ENCODE assay signal across 16 cellular contexts in genomic region chr16:84862804-84863484, GRCh38. TPM values are rescaled to one million over a fixed set of nuclear protein-coding genes. Genes with fewer than 3 reads are reported as not detected.
DNase-seq lines count a peak whose midpoint lies in the region; ATAC-seq, FAIRE-seq and TF ChIP-seq lines count a peak whose summit lies in the region.
"Had no signal": no experiment of that assay in that cellular context is flagged by ENCODE, and none has a peak within 500 bp of the region (broad histone marks: within the 10 kb centered on the region; RNA-seq: fewer than 3 reads in every experiment).

No MANE protein-coding gene starts in this region.

- H3T11ph ChIP-seq in H9 (ENCODE audit: low read length), result no peak overlapping the region

- no peaks in the 10 kb centered on the region for H3K79me1 ChIP-seq in H9 (ENCODE audit: insufficient read depth, low read depth, low read length, poor library complexity, severe bottlenecking)

- H3K27ac Mint-ChIP-seq in H9, result no peak overlapping the region
- H3K27ac Mint-ChIP-seq in activated naive CD8-positive, alpha-beta T cell treated with anti-CD3 and anti-CD28 coated beads, Interleukin-2, amount 50 U/mL, for 24 hours, result no peak overlapping the region
- H3K27ac Mint-ChIP-seq: CD4-positive, CD25-positive, alpha-beta regulatory T cell; GM23338; HFFc6; IgD-negative memory B cell had no signal

- H3K4ac ChIP-seq in H9 (ENCODE audit: low read depth, low read length), result no peak overlapping the region

- peak overlapping the region in 7 of 11 experiments; percentile 36 to 79 (median 62); a peak in 10 of 22 replicates for H3K4me2 ChIP-seq in BLaER1 treated with 17β-estradiol and CSF1 and Interleukin-3, amounts not matched to agents 10 nM and 100 nM
- H3K4me2 ChIP-seq in H9 (ENCODE audit: insufficient read depth, insufficient read length, low read length), result no peak overlapping the region
- H3K4me2 ChIP-seq: GM23338 had no signal

- no peak overlapping the region for H3K18ac ChIP-seq in H9 (ENCODE audit: insufficient read length, low read depth, low read length)

- H2BK5ac ChIP-seq in H9 (ENCODE audit: insufficient read length, low read length), result no peak overlapping the region

- DNase-seq in esophagus muscularis mucosa (ENCODE audit: extremely low spot score) (no peak), head of caudate nucleus (no peak), H9 (no peak), RCC 7860 (ENCODE audit: low spot score) (no peak)
- DNase-seq in activated naive CD8-positive, alpha-beta T cell treated with anti-CD3 and anti-CD28 coated beads, Interleukin-2, amount 50 U/mL, for 24 hours, result no peak
- DNase-seq: CD4-positive, CD25-positive, alpha-beta regulatory T cell; DMS53; HFFc6 had no signal

- no peak overlapping the region for H3K23ac ChIP-seq in H9 (ENCODE audit: insufficient read length, low read depth, low read length)

- CTCF ChIA-PET in HEK293 (lab: Yijun Ruan, JAX), result interaction anchor here (1.1 kb wide), 1 partner anchor 89 kb away, joined by 3 read pairs; no protein-coding TSS in a partner anchor

- peaks cover 0 to 8% (median 0%) of the 10 kb centered on the region in 11 experiments; a peak in 3 of 22 replicates for H4K20me1 ChIP-seq in BLaER1 treated with 17β-estradiol and CSF1 and Interleukin-3, amounts not matched to agents 10 nM and 100 nM
- H4K20me1 ChIP-seq in H9 (ENCODE audit: control insufficient read depth, insufficient read depth, insufficient read length), result no peaks in the 10 kb centered on the region

- ATAC-seq in activated naive CD8-positive, alpha-beta T cell treated with anti-CD3 and anti-CD28 coated beads, Interleukin-2, amount 50 U/mL, for 24 hours, result no peak
- ATAC-seq: GM12878, GM23338 had no signal

- H3K36me3 ChIP-seq in BLaER1 treated with 17β-estradiol and CSF1 and Interleukin-3, amounts not matched to agents 10 nM and 100 nM, result peaks cover 0 to 83% (median 49%) of the 10 kb centered on the region in 11 experiments; a peak in 17 of 22 replicates
- H3K36me3 ChIP-seq in HEK293 (ENCODE audit: control insufficient read depth in 2 of 2, insufficient read depth in 1 of 2, low read length in 2 of 2), result no peaks in the 10 kb centered on the region
- H3K36me3 ChIP-seq in esophagus muscularis mucosa, result peaks cover 64 to 98% (median 83%) of the 10 kb centered on the region in 4 donors
- H3K36me3 ChIP-seq: HAP-1 had no signal

- no peak overlapping the region for H3K9ac ChIP-seq in BLaER1 treated with 17β-estradiol and CSF1 and Interleukin-3, amounts not matched to agents 10 nM and 100 nM
- no peak overlapping the region for H3K9ac ChIP-seq in H9 (ENCODE audit: extremely low read depth, insufficient read length, low read length)

- no peak overlapping the region for H3K4me3 ChIP-seq in BLaER1 treated with 17β-estradiol and CSF1 and Interleukin-3, amounts not matched to agents 10 nM and 100 nM
- no peak overlapping the region for H3K4me3 ChIP-seq in HEK293 (ENCODE audit: low read depth, low read length)
- no peak overlapping the region for H3K4me3 ChIP-seq in esophagus muscularis mucosa
- H3K4me3 ChIP-seq: GM12878, GM23338, HAP-1 had no signal

- H3K27me3 Mint-ChIP-seq in H9 (ENCODE audit: low read depth), result 0 out of 2 replicates have a peak, but pooled peaks cover 3% of the 10 kb centered on the region
- no peaks in the 10 kb centered on the region for H3K27me3 Mint-ChIP-seq in activated naive CD8-positive, alpha-beta T cell treated with anti-CD3 and anti-CD28 coated beads, Interleukin-2, amount 50 U/mL, for 24 hours

- H4K8ac ChIP-seq in H9 (replicated peaks; ENCODE audit: insufficient read length, low read depth, low read length), result no peak overlapping the region

- no peak overlapping the region for H3K4me3 Mint-ChIP-seq in H9
- H3K4me3 Mint-ChIP-seq in activated naive CD8-positive, alpha-beta T cell treated with anti-CD3 and anti-CD28 coated beads, Interleukin-2, amount 50 U/mL, for 24 hours, result no peak overlapping the region
- H3K4me3 Mint-ChIP-seq: CD4-positive, CD25-positive, alpha-beta regulatory T cell; GM23338; HFFc6; IgD-negative memory B cell had no signal

- no peak overlapping the region for H2AK5ac ChIP-seq in H9 (ENCODE audit: insufficient read length, low read length)

- intact Hi-C loops in esophagus muscularis mucosa (cut with DNase I), result no loop called here
- intact Hi-C loops in head of caudate nucleus (cut with DNase I), result no loop called here

- H2BK12ac ChIP-seq in H9 (ENCODE audit: insufficient read length, low read depth, low read length), result no peak overlapping the region

- peaks cover 28 to 42% (median 35%) of the 10 kb centered on the region in 11 experiments for H3K9me3 ChIP-seq in BLaER1 treated with 17β-estradiol and CSF1 and Interleukin-3, amounts not matched to agents 10 nM and 100 nM (replicated peaks in 1 of 11)
- no peaks in the 10 kb centered on the region for H3K9me3 ChIP-seq in HEK293 (ENCODE audit: control insufficient read depth, insufficient read depth, low read depth, low read length)
- H3K9me3 ChIP-seq in esophagus muscularis mucosa, result peaks cover 0 to 17% (median 11%) of the 10 kb centered on the region in 4 donors
- no peaks in the 10 kb centered on the region for H3K9me3 ChIP-seq in H9 (ENCODE audit: control insufficient read depth, low read depth, low read length)
- H3K9me3 ChIP-seq: HAP-1 had no signal

- H4K5ac ChIP-seq in H9 (ENCODE audit: insufficient read length, low read depth, low read length), result no peak overlapping the region

- H4K91ac ChIP-seq in H9 (ENCODE audit: insufficient read length, low read depth, low read length), result no peak overlapping the region

- WGBS in esophagus muscularis mucosa, result 76% methylated on average over 6 of the region's 8 CpGs
- WGBS in H9 (ENCODE audit: extremely low coverage, insufficient read length, low lambda C conversion rate), result no CpG with 5 or more reads among the region's 8 CpGs

- H3K4me1 ChIP-seq in BLaER1 treated with 17β-estradiol and CSF1 and Interleukin-3, amounts not matched to agents 10 nM and 100 nM, result peaks cover 0 to 42% (median 29%) of the 10 kb centered on the region in 10 experiments; a peak in 16 of 20 replicates
- no peaks in the 10 kb centered on the region for H3K4me1 ChIP-seq in HEK293 (ENCODE audit: control insufficient read depth, insufficient read depth, low read length)
- peaks cover 0 to 41% (median 27%) of the 10 kb centered on the region in 4 donors for H3K4me1 ChIP-seq in esophagus muscularis mucosa
- H3K4me1 ChIP-seq in H9 (ENCODE audit: insufficient read depth, low read length), result no peaks in the 10 kb centered on the region
- H3K4me1 ChIP-seq: HAP-1 had no signal

- no peak overlapping the region for H2BK15ac ChIP-seq in H9 (ENCODE audit: low read depth, low read length)

- H3K14ac ChIP-seq in H9 (ENCODE audit: insufficient read depth, low read length), result no peak overlapping the region; the same call in 1 of the 2 replicates

- POLR2A ChIA-PET in HEK293 (lab: Yijun Ruan, JAX), result no interaction called here

- no peak for TF ChIP-seq POLR2A in esophagus muscularis mucosa (IDR thresholded peaks at IDR 0.05; ENCODE audit: low read depth)

- TF ChIP-seq EP300 in esophagus muscularis mucosa (IDR thresholded peaks at IDR 0.05), result no peak

- peaks cover 13 to 14% of the 10 kb centered on the region in 2 experiments for H3K9me3 Mint-ChIP-seq in H9
- peaks cover 14% of the 10 kb centered on the region for H3K9me3 Mint-ChIP-seq in activated naive CD8-positive, alpha-beta T cell treated with anti-CD3 and anti-CD28 coated beads, Interleukin-2, amount 50 U/mL, for 24 hours

- H3K23me2 ChIP-seq in H9 (ENCODE audit: insufficient read length, low read depth, low read length, poor library complexity, severe bottlenecking), result no peaks in the 10 kb centered on the region

- no peak overlapping the region for H3K27ac ChIP-seq in BLaER1 treated with 17β-estradiol and CSF1 and Interleukin-3, amounts not matched to agents 10 nM and 100 nM
- H3K27ac ChIP-seq in HEK293 (ENCODE audit: extremely low read depth, low read depth, low read length), result no peak overlapping the region
- H3K27ac ChIP-seq in esophagus muscularis mucosa (replicated peaks in 1 of 4), result peak overlapping the region; percentile 29 to 63 (median 40)
- H3K27ac ChIP-seq in H9 (ENCODE audit: insufficient read length, low read depth, low read length), result no peak overlapping the region

- H2AFZ ChIP-seq in H9 (ENCODE audit: low read length), result no peak overlapping the region
- H2AFZ ChIP-seq: GM23338 had no signal

- FAIRE-seq in RCC 7860 (lab: Jason Lieb, UNC), result no peak
- FAIRE-seq: GM12878, GM18507 had no signal

- H3K56ac ChIP-seq in H9 (ENCODE audit: insufficient read length, low read depth, low read length), result no peak overlapping the region

- no peaks in the 10 kb centered on the region for H3K79me2 ChIP-seq in H9 (ENCODE audit: insufficient read depth, low read length)

- H3K4me1 Mint-ChIP-seq in H9, result peaks cover 0 to 8% of the 10 kb centered on the region in 2 experiments; a peak in 2 of 4 replicates
- H3K4me1 Mint-ChIP-seq in activated naive CD8-positive, alpha-beta T cell treated with anti-CD3 and anti-CD28 coated beads, Interleukin-2, amount 50 U/mL, for 24 hours, result no peaks in the 10 kb centered on the region
- H3K4me1 Mint-ChIP-seq: CD4-positive, CD25-positive, alpha-beta regulatory T cell; IgD-negative memory B cell had no signal

- H2BK120ac ChIP-seq in H9 (ENCODE audit: low read depth, low read length, poor library complexity, severe bottlenecking), result no peak overlapping the region

- TF ChIP-seq CTCF in HEK293 (tag by site-specific recombination; IDR thresholded peaks at IDR 0.05) (no peak), esophagus muscularis mucosa (IDR thresholded peaks at IDR 0.05) (no peak), H9 (conservative IDR thresholded peaks at IDR 0.05) (no peak)

- peaks cover 8 to 13% (median 11%) of the 10 kb centered on the region in 3 experiments for H3K36me3 Mint-ChIP-seq in H9 (ENCODE audit: insufficient read depth in 1 of 3, low read depth in 3 of 3)
- H3K36me3 Mint-ChIP-seq in activated naive CD8-positive, alpha-beta T cell treated with anti-CD3 and anti-CD28 coated beads, Interleukin-2, amount 50 U/mL, for 24 hours (ENCODE audit: low read depth), result peaks cover 3% of the 10 kb centered on the region
- H3K36me3 Mint-ChIP-seq: CD4-positive, CD25-positive, alpha-beta regulatory T cell had no signal

- no peak overlapping the region for H2BK20ac ChIP-seq in H9 (ENCODE audit: low read depth, low read length, poor library complexity, severe bottlenecking)

- no peaks in the 10 kb centered on the region for H3K27me3 ChIP-seq in BLaER1 treated with 17β-estradiol and CSF1 and Interleukin-3, amounts not matched to agents 10 nM and 100 nM
- no peaks in the 10 kb centered on the region for H3K27me3 ChIP-seq in esophagus muscularis mucosa
- no peaks in the 10 kb centered on the region for H3K27me3 ChIP-seq in H9 (ENCODE audit: insufficient read depth, low read length)

RNA-seq across cellular contexts. Expression of gene CRISPLD2, which starts 43.2 kb away (rescaled TPM):
- total RNA-seq in esophagus muscularis mucosa (100 to 1,000 TPM; 230 to 568 (median 289) TPM), H9 (2021) (2.1 and 2.3 TPM in 2 replicates)
- total RNA-seq: HT1080 had no signal

Comparison
In these comparisons a context has a peak if more than half of its experiments do, and no peak if none do; other contexts are left out.
1. H3K27ac ChIP-seq: peak in esophagus muscularis mucosa (4 of 4); none in BLaER1 treated with 17β-estradiol and CSF1 and Interleukin-3, amounts not matched to agents 10 nM and 100 nM (0 of 11), HEK293 (single experiment) and H9 (single experiment).
2. RNA of gene CRISPLD2, which starts 43.2 kb away (total RNA-seq): 230 to 568 TPM in esophagus muscularis mucosa; 2.1 to 2.3 TPM in H9; every median in the first group is over 10 times any median in the second.